18 cellular contexts compared by ENCODE assay signal in the genomic region with DNA sequence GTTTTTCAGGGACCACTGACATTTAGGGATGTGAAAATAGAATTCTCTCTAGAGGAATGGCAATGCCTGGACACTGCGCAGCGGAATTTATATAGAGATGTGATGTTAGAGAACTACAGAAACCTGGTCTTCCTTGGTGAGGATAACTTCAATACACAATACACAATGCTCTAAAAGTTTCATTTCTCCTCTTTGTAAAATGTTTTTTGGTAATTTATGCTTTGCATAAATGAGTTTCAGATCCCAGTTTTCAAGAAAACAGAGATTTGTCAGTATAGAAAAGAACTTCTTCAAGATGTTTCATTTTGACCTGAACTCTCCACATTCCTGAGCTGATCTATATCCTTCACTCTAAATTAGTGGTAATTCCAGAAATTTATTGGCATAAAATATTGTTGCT.
"Had no signal": no experiment of that assay in that cellular context is flagged by ENCODE, and none has a peak within 500 bp of the region (broad histone marks: within the 10 kb centered on the region; RNA-seq: fewer than 3 reads in every experiment).

No MANE protein-coding gene starts in this region.

- H3K4me3 Mint-ChIP-seq: activated CD4-positive, alpha-beta T cell treated with anti-CD3 and anti-CD28 coated beads, Interleukin-2, amount 10 ng/mL, durations not matched to agents 7 days and 5 days; activated naive CD8-positive, alpha-beta T cell; brain; dendritic cell treated with granulocyte-macrophage colony-stimulating factor and Interleukin-4, amounts not matched to agents 40 ng/mL and 50 ng/mL, for 4 days; effector memory CD8-positive, alpha-beta T cell; nephron progenitor cell; stimulated activated naive CD8-positive, alpha-beta T cell treated with anti-CD3 and anti-CD28 coated beads, Interleukin-15, amount 100 ng/mL, for 72 hours had no signal

- ATAC-seq: effector memory CD8-positive, alpha-beta T cell; foreskin keratinocyte; left ventricle myocardium superior; stimulated activated naive CD8-positive, alpha-beta T cell treated with anti-CD3 and anti-CD28 coated beads, Interleukin-15, amount 100 ng/mL, for 72 hours had no signal

- DNase-seq: activated CD4-positive, alpha-beta T cell treated with anti-CD3 and anti-CD28 coated beads, Interleukin-2, amount 10 ng/mL, durations not matched to agents 7 days and 5 days; activated CD8-positive, alpha-beta memory T cell treated with anti-CD3 and anti-CD28 coated beads, Interleukin-2, amount 50 U/mL, for 48 hours; activated gamma-delta T cell treated with Interleukin-2 at 50 U/mL for 16 hours; effector memory CD8-positive, alpha-beta T cell; foreskin keratinocyte; kidney glomerular epithelial cell; left ventricle myocardium superior; mesenchymal stem cell; nephron progenitor cell; stimulated activated CD4-positive, alpha-beta T cell treated with anti-CD3 and anti-CD28 coated beads, Interleukin-4, amount 100 ng/mL, for 24 hours; stimulated activated naive CD8-positive, alpha-beta T cell treated with anti-CD3 and anti-CD28 coated beads, Interleukin-15, amount 100 ng/mL, for 72 hours; upper lobe of left lung had no signal

- H3K27ac ChIP-seq: foreskin keratinocyte, right atrium auricular region, skin epidermis, upper lobe of left lung had no signal

- H3K27me3 ChIP-seq: foreskin keratinocyte, right atrium auricular region, upper lobe of left lung had no signal

- H3K27me3 Mint-ChIP-seq: activated CD4-positive, alpha-beta T cell treated with anti-CD3 and anti-CD28 coated beads, Interleukin-2, amount 10 ng/mL, durations not matched to agents 7 days and 5 days; activated naive CD8-positive, alpha-beta T cell; brain; dendritic cell treated with granulocyte-macrophage colony-stimulating factor and Interleukin-4, amounts not matched to agents 40 ng/mL and 50 ng/mL, for 4 days; effector memory CD8-positive, alpha-beta T cell; progenitor cell of endocrine pancreas; stimulated activated naive CD8-positive, alpha-beta T cell treated with anti-CD3 and anti-CD28 coated beads, Interleukin-15, amount 100 ng/mL, for 72 hours had no signal

- H3K27ac Mint-ChIP-seq: activated CD4-positive, alpha-beta T cell treated with anti-CD3 and anti-CD28 coated beads, Interleukin-2, amount 10 ng/mL, durations not matched to agents 7 days and 5 days; activated naive CD8-positive, alpha-beta T cell; brain; dendritic cell treated with granulocyte-macrophage colony-stimulating factor and Interleukin-4, amounts not matched to agents 40 ng/mL and 50 ng/mL, for 4 days; effector memory CD8-positive, alpha-beta T cell; nephron progenitor cell; progenitor cell of endocrine pancreas; stimulated activated naive CD8-positive, alpha-beta T cell treated with anti-CD3 and anti-CD28 coated beads, Interleukin-15, amount 100 ng/mL, for 72 hours had no signal

- H3K4me3 ChIP-seq: right atrium auricular region, skin epidermis, upper lobe of left lung had no signal

- H3K4me1 Mint-ChIP-seq: stimulated activated naive CD8-positive, alpha-beta T cell treated with anti-CD3 and anti-CD28 coated beads, Interleukin-15, amount 100 ng/mL, for 72 hours had no signal

- H3K4me1 ChIP-seq: foreskin keratinocyte, upper lobe of left lung had no signal

- H3K9me3 Mint-ChIP-seq: dendritic cell treated with granulocyte-macrophage colony-stimulating factor and Interleukin-4, amounts not matched to agents 40 ng/mL and 50 ng/mL, for 4 days; effector memory CD8-positive, alpha-beta T cell; stimulated activated naive CD8-positive, alpha-beta T cell treated with anti-CD3 and anti-CD28 coated beads, Interleukin-15, amount 100 ng/mL, for 72 hours had no signal
